17 cellular contexts compared by ENCODE assay signal in the genomic region with DNA sequence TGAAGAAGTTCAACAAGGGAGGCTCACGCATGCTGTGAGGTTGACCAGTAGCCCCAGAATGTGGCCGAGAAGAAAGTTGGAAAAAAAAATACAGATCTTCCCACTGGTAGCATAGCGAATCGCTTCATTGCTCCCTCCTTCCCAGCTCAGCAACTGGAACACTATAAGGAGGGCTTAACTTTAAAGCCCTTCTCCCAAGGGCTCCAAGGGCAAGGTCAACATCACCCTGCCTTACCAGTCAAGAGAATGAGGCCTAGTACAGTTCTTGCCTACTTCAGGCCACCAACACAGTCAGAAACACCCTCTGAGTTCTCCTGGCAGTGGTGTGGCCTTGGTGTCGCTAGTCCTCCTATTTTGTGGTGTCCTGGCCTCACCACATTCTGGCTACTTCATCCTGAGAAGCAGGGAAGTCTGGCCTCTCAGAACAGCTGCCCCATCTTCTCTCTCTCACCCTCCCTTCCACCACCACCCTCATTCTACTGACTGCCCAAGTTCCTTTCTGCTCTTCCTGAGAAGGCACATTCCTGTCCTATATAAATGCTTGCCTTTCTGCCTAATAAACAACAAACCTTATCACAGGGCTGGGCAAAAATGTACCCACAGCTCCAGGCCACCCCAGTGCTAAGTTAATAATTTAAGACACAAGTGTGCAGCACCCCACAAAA. TPM values are rescaled to one million over a fixed set of nuclear protein-coding genes. Genes with fewer than 3 reads are reported as not detected.
A peak's percentile ranks its signal among the peaks of the same experiment; 100 is the strongest.
DNase-seq lines count a peak whose midpoint lies in the region; ATAC-seq, FAIRE-seq and TF ChIP-seq lines count a peak whose summit lies in the region.
"Had no signal": no experiment of that assay in that cellular context is flagged by ENCODE, and none has a peak within 500 bp of the region (broad histone marks: within the 10 kb centered on the region; RNA-seq: fewer than 3 reads in every experiment).

No MANE protein-coding gene starts in this region.

- no peaks in the 10 kb centered on the region for H3K36me3 ChIP-seq in adrenal gland (replicated peaks in 1 of 2)
- H3K36me3 ChIP-seq in HepG2 (replicated peaks in 1 of 2; ENCODE audit: control insufficient read depth in 1 of 2, insufficient read depth in 2 of 2, low read length in 2 of 2) = no peaks in the 10 kb centered on the region
- no peaks in the 10 kb centered on the region for H3K36me3 ChIP-seq in smooth muscle cell (ENCODE audit: low read depth)
- no peaks in the 10 kb centered on the region for H3K36me3 ChIP-seq in brain microvascular endothelial cell (replicated peaks)
- H3K36me3 ChIP-seq: prostate gland had no signal

- FAIRE-seq in HepG2 (lab: Jason Lieb, UNC) = no peak

- H3K4me2 ChIP-seq in HepG2 (ENCODE audit: low read depth, low read length) (no peak overlapping the region), smooth muscle cell (peak overlapping the region; percentile 56)

- TF ChIP-seq POLR2A in adrenal gland (IDR thresholded peaks at IDR 0.05) = no peak
- TF ChIP-seq POLR2A in HepG2 (IDR thresholded peaks at IDR 0.05; ENCODE audit: insufficient read depth in 1 of 2, low read depth in 2 of 2, low read length in 2 of 2) = no peak

- H2AFZ ChIP-seq in HepG2 (ENCODE audit: low read length) (no peak overlapping the region), smooth muscle cell (ENCODE audit: low read depth) (no peak overlapping the region)

- no peaks in the 10 kb centered on the region for H3K79me2 ChIP-seq in HepG2 (ENCODE audit: insufficient read depth, low read length)
- H3K79me2 ChIP-seq in smooth muscle cell (ENCODE audit: low read depth) = no peaks in the 10 kb centered on the region

- TF ChIP-seq EP300 in HepG2 (IDR thresholded peaks at IDR 0.05; ENCODE audit: low read depth in 2 of 2, low read length in 2 of 2) (no peak), HepG2 (CRISPR knock-in tag; IDR thresholded peaks at IDR 0.05; ENCODE audit: borderline replicate concordance) (no peak)

- H3K4me1 ChIP-seq in adrenal gland (replicated peaks in 1 of 2) (peaks cover 0 to 34% of the 10 kb centered on the region in 2 donors), HepG2 (ENCODE audit: insufficient read depth, low read length) (peaks cover 7% of the 10 kb centered on the region; the same call in 1 of the 2 replicates), smooth muscle cell (ENCODE audit: low read depth) (peaks cover 10% of the 10 kb centered on the region)
- H3K4me1 ChIP-seq: prostate gland had no signal

- in situ Hi-C loops in HepG2 (cut with HindIII; ENCODE audit: extremely low pct_ligation_motif_present, low pct_unique_long_range_greater_than_20kb) = no loop called here
- in situ Hi-C loops in brain microvascular endothelial cell (cut with HindIII; ENCODE audit: low pct_ligation_motif_present, low sequenced_read_pairs) = no loop called here

- H4K20me1 ChIP-seq in HepG2 (ENCODE audit: insufficient read depth, low read length) (no peaks in the 10 kb centered on the region), smooth muscle cell (ENCODE audit: low read depth) (no peaks in the 10 kb centered on the region)

- H3K9ac ChIP-seq in HepG2 (ENCODE audit: insufficient read depth, low read depth, low read length) = no peak overlapping the region
- no peak overlapping the region for H3K9ac ChIP-seq in smooth muscle cell (ENCODE audit: low read depth)

- DNase-seq in H4 (ENCODE audit: low spot score) = peak; percentile 32
- DNase-seq in adrenal gland = no peak
- DNase-seq in HepG2 (ENCODE audit: low spot score) = no peak
- DNase-seq in smooth muscle cell (lab: John Stamatoyannopoulos, UW; ENCODE audit: unreplicated experiment) = no peak
- DNase-seq in brain microvascular endothelial cell = no peak
- DNase-seq in NCI-H526 (lab: John Stamatoyannopoulos, UW) = no peak
- DNase-seq: DMS79 treated with DMSO at 0.1 percent for 48 hours; immature natural killer cell; midbrain; NCI-H1930; NCI-H510A treated with DMSO at 0.1 percent for 48 hours; stimulated activated CD4-positive, alpha-beta T cell treated with anti-CD3 and anti-CD28 coated beads, Interleukin-15, amount 100 ng/mL, for 24 hours had no signal

- no peak for TF ChIP-seq CTCF in adrenal gland (IDR thresholded peaks at IDR 0.05)
- no peak for TF ChIP-seq CTCF in HepG2 (CRISPR knock-in tag; IDR thresholded peaks at IDR 0.05)
- TF ChIP-seq CTCF in smooth muscle cell (IDR thresholded peaks at IDR 0.05; ENCODE audit: borderline replicate concordance, insufficient read depth, poor library complexity, severe bottlenecking) = no peak
- no peak for TF ChIP-seq CTCF in brain microvascular endothelial cell (IDR thresholded peaks at IDR 0.05; ENCODE audit: low read depth, low read length, missing control alignments)

- 0 out of 2 replicates have a peak, but pooled peaks have one; percentile 11 for TF ChIP-seq RAD21 in HepG2 (CRISPR knock-in tag; IDR thresholded peaks at IDR 0.05)

- intact Hi-C loops in adrenal gland (cut with DNase I) = no loop called here
- intact Hi-C loops in HepG2 (cut with micrococcal nuclease; ENCODE audit: unreplicated experiment) = no loop called here

- POLR2A ChIA-PET in HepG2 (lab: Yijun Ruan, JAX) = interaction anchor here (1.0 to 2.3 kb wide), 3 partner anchors 8 to 38 kb away, joined by 4 to 14 read pairs (median 6); a partner anchor contains a TSS

- CTCF ChIA-PET in HepG2 (lab: Yijun Ruan, JAX; ENCODE audit: low intra/inter-chr PET ratio, low total read pairs) = interaction anchor here (1.3 kb wide), 1 partner anchor 72 kb away, joined by 5 read pairs; no protein-coding TSS in a partner anchor

- H3K9me3 ChIP-seq in adrenal gland (replicated peaks in 1 of 3) (no peaks in the 10 kb centered on the region), HepG2 (ENCODE audit: low read length) (no peaks in the 10 kb centered on the region), smooth muscle cell (replicated peaks; ENCODE audit: low read depth) (no peaks in the 10 kb centered on the region)
- H3K9me3 ChIP-seq: prostate gland had no signal

- no peak overlapping the region for H3K4me3 ChIP-seq in adrenal gland
- H3K4me3 ChIP-seq in HepG2 (replicated peaks in 1 of 3; ENCODE audit: insufficient read depth in 1 of 3, low read depth in 2 of 3, low read length in 3 of 3) = no peak overlapping the region
- H3K4me3 ChIP-seq in smooth muscle cell = no peak overlapping the region
- no peak overlapping the region for H3K4me3 ChIP-seq in brain microvascular endothelial cell (ENCODE audit: low read depth, low read length)
- H3K4me3 ChIP-seq: prostate gland, SK-N-MC had no signal

- no TSS peak for BruUV-seq in HepG2 (replicated peaks; lab: Mats Ljungman, UMichigan)

- H3K27ac ChIP-seq in adrenal gland = peak overlapping the region in 3 of 5 donors; percentile 0 to 34 (median 28)
- H3K27ac ChIP-seq in HepG2 (ENCODE audit: extremely low read length, insufficient read depth, low read length) = no peak overlapping the region
- H3K27ac ChIP-seq in smooth muscle cell (ENCODE audit: low read depth) = peak overlapping the region; percentile 77
- H3K27ac ChIP-seq in brain microvascular endothelial cell = no peak overlapping the region
- H3K27ac ChIP-seq: prostate gland, SK-N-MC, VCaP had no signal

- no peaks in the 10 kb centered on the region for H3K27me3 ChIP-seq in adrenal gland
- no peaks in the 10 kb centered on the region for H3K27me3 ChIP-seq in HepG2 (ENCODE audit: control insufficient read depth in 1 of 2, insufficient read depth in 2 of 2, low read length in 2 of 2)
- no peaks in the 10 kb centered on the region for H3K27me3 ChIP-seq in smooth muscle cell (ENCODE audit: low read depth)
- H3K27me3 ChIP-seq in brain microvascular endothelial cell (replicated peaks) = no peaks in the 10 kb centered on the region

- H3F3A ChIP-seq in smooth muscle cell (ENCODE audit: low read depth) = peaks cover 28% of the 10 kb centered on the region

- ATAC-seq in HepG2 = peak; percentile 1; the same call in 2 of the 3 replicates
- no peak for ATAC-seq in GM18870 (IDR thresholded peaks at IDR 0.05; ENCODE audit: unreplicated experiment)
- no peak for ATAC-seq in GM18867 (IDR thresholded peaks at IDR 0.05; ENCODE audit: unreplicated experiment)

- WGBS in adrenal gland, 4 donors = 82 to 86% (median 83%) methylated on average over 5 of the region's 5 CpGs
- 53% methylated on average over 5 of the region's 5 CpGs for WGBS in HepG2 (ENCODE audit: low lambda C conversion rate)
- WGBS in smooth muscle cell (ENCODE audit: low lambda C conversion rate) = 86% methylated on average over 5 of the region's 5 CpGs

RNA-seq across cellular contexts. Expression of a gene that starts 14.6 kb away (rescaled TPM):
- total RNA-seq in H4 (2014; rRNA removed; shearing (Covaris generic)) = 106 and 132 TPM in 2 replicates
- total RNA-seq in adrenal gland (100 to 1,000 TPM in 7 of 8 donors, 10 to 100 TPM in 1; 79.9 to 150 (median 125) TPM), HepG2 (2016; rRNA removed; fragmentation: Illumina TruSeq; extraction: Trizol) (216 and 230 TPM in 2 replicates), smooth muscle cell (88.8 and 93.8 TPM in 2 replicates)
- polyA plus RNA-seq in adrenal gland (100 to 1,000 TPM; 109 to 179 (median 168) TPM), HepG2 (2011; rRNA removed) (559 and 589 TPM in 2 replicates), smooth muscle cell (55.9 and 69.3 TPM in 2 replicates)
- 92.0 and 105 TPM in 2 replicates for total RNA-seq in HepG2 (2016; cell fraction: cytosol; rRNA removed; fragmentation: Illumina TruSeq; extraction: Trizol; ENCODE audit: low read depth)
- total RNA-seq in HepG2 (2016; cell fraction: insoluble cytoplasmic fraction; rRNA removed; fragmentation: Illumina TruSeq; extraction: Trizol) = 222 and 225 TPM in 2 replicates
- total RNA-seq in HepG2 (2016; cell fraction: membrane; rRNA removed; fragmentation: Illumina TruSeq; extraction: Trizol) = 260 and 273 TPM in 2 replicates
- total RNA-seq in HepG2 (2016; cell fraction: nucleus; rRNA removed; fragmentation: Illumina TruSeq; extraction: Trizol) = 197 and 215 TPM in 2 replicates
- polyA plus RNA-seq in HepG2 (2011; cell fraction: cytosol; rRNA removed) = 516 and 523 TPM in 2 replicates
- polyA plus RNA-seq in HepG2 (2011; cell fraction: nucleus; rRNA removed) = 726 and 748 TPM in 2 replicates
- 375 and 450 TPM in 2 replicates for polyA plus RNA-seq in HepG2 (2012)
- polyA plus RNA-seq in HepG2 (2016; cell fraction: cytosol; fragmentation: Illumina TruSeq; extraction: Trizol; ENCODE audit: low read depth) = 179 and 202 TPM in 2 replicates
- polyA plus RNA-seq in HepG2 (2016; cell fraction: insoluble cytoplasmic fraction; fragmentation: Illumina TruSeq; extraction: Trizol; ENCODE audit: low read depth) = 319 and 338 TPM in 2 replicates
- polyA plus RNA-seq in HepG2 (2016; cell fraction: membrane; fragmentation: Illumina TruSeq; extraction: Trizol; ENCODE audit: low read depth) = 363 and 438 TPM in 2 replicates
- 462 and 464 TPM in 2 replicates for polyA plus RNA-seq in HepG2 (2016; cell fraction: nucleus; fragmentation: Illumina TruSeq; extraction: Trizol; ENCODE audit: insufficient read depth, low read depth)
- 284 and 598 TPM in 2 replicates for polyA minus RNA-seq in HepG2 (2011; rRNA and poly(A)+ RNA removed; ENCODE audit: low replicate concordance)
- 252 and 275 TPM in 2 replicates for polyA minus RNA-seq in HepG2 (2011; cell fraction: cytosol; rRNA and poly(A)+ RNA removed)
- 335 and 404 TPM in 2 replicates for polyA minus RNA-seq in HepG2 (2011; cell fraction: nucleus; rRNA and poly(A)+ RNA removed)

RNA-seq across cellular contexts. Expression of a gene that starts 34.2 kb away (rescaled TPM):
- 13.6 and 13.9 TPM in 2 replicates for total RNA-seq in H4 (2014; rRNA removed; shearing (Covaris generic))
- 10 to 100 TPM in 7 of 8 donors, 1 to 10 TPM in 1; 7.3 to 30.5 (median 20.7) TPM for total RNA-seq in adrenal gland
- polyA plus RNA-seq in adrenal gland = 10 to 100 TPM in 1 of 3 donors, 1 to 10 TPM in 2; 4.0 to 10.1 (median 6.5) TPM
- total RNA-seq in HepG2 (2016; rRNA removed; fragmentation: Illumina TruSeq; extraction: Trizol) = 0.07 and 0.13 TPM in 2 replicates
- not detected in 2 replicates for total RNA-seq in HepG2 (2016; cell fraction: cytosol; rRNA removed; fragmentation: Illumina TruSeq; extraction: Trizol; ENCODE audit: low read depth)
- 0.17 TPM in 1 of 2 replicates, not detected in the other for total RNA-seq in HepG2 (2016; cell fraction: insoluble cytoplasmic fraction; rRNA removed; fragmentation: Illumina TruSeq; extraction: Trizol)
- total RNA-seq in HepG2 (2016; cell fraction: membrane; rRNA removed; fragmentation: Illumina TruSeq; extraction: Trizol) = 0.10 and 0.15 TPM in 2 replicates
- 0.38 TPM in 1 of 2 replicates, not detected in the other for total RNA-seq in HepG2 (2016; cell fraction: nucleus; rRNA removed; fragmentation: Illumina TruSeq; extraction: Trizol)
- 0.63 and 1.1 TPM in 2 replicates for polyA plus RNA-seq in HepG2 (2011; rRNA removed)
- polyA plus RNA-seq in HepG2 (2011; cell fraction: cytosol; rRNA removed) = 0.94 and 1.3 TPM in 2 replicates
- polyA plus RNA-seq in HepG2 (2011; cell fraction: nucleus; rRNA removed) = 2.3 and 2.5 TPM in 2 replicates
- 1.3 and 1.7 TPM in 2 replicates for polyA plus RNA-seq in HepG2 (2012)
- not detected in 2 replicates for polyA plus RNA-seq in HepG2 (2016; cell fraction: cytosol; fragmentation: Illumina TruSeq; extraction: Trizol; ENCODE audit: low read depth)
- polyA plus RNA-seq in HepG2 (2016; cell fraction: insoluble cytoplasmic fraction; fragmentation: Illumina TruSeq; extraction: Trizol; ENCODE audit: low read depth) = 0.19 and 0.40 TPM in 2 replicates
- 0.23 and 0.27 TPM in 2 replicates for polyA plus RNA-seq in HepG2 (2016; cell fraction: membrane; fragmentation: Illumina TruSeq; extraction: Trizol; ENCODE audit: low read depth)
- polyA plus RNA-seq in HepG2 (2016; cell fraction: nucleus; fragmentation: Illumina TruSeq; extraction: Trizol; ENCODE audit: insufficient read depth, low read depth) = not detected in 2 replicates
- polyA minus RNA-seq in HepG2 (2011; rRNA and poly(A)+ RNA removed; ENCODE audit: low replicate concordance) = 1.2 and 3.2 TPM in 2 replicates
- polyA minus RNA-seq in HepG2 (2011; cell fraction: cytosol; rRNA and poly(A)+ RNA removed) = 0.44 TPM in 1 of 2 replicates, not detected in the other
- polyA minus RNA-seq in HepG2 (2011; cell fraction: nucleus; rRNA and poly(A)+ RNA removed) = 0.50 and 0.90 TPM in 2 replicates
- total RNA-seq in smooth muscle cell = 10.3 and 18.5 TPM in 2 replicates
- polyA plus RNA-seq in smooth muscle cell = 10.0 and 14.1 TPM in 2 replicates

RNA-seq across cellular contexts. Expression of a gene that starts 48.6 kb away (rescaled TPM):
- total RNA-seq in H4 (2014; rRNA removed; shearing (Covaris generic)) = 130 and 189 TPM in 2 replicates
- total RNA-seq in adrenal gland = 100 to 1,000 TPM in 4 of 8 donors, 10 to 100 TPM in 4; 58.3 to 390 (median 102) TPM
- 100 to 1,000 TPM in 2 of 3 donors, 10 to 100 TPM in 1; 66.0 to 337 (median 256) TPM for polyA plus RNA-seq in adrenal gland
- total RNA-seq in HepG2 (2016; rRNA removed; fragmentation: Illumina TruSeq; extraction: Trizol) = 329 and 420 TPM in 2 replicates
- 142 and 155 TPM in 2 replicates for total RNA-seq in HepG2 (2016; cell fraction: cytosol; rRNA removed; fragmentation: Illumina TruSeq; extraction: Trizol; ENCODE audit: low read depth)
- total RNA-seq in HepG2 (2016; cell fraction: insoluble cytoplasmic fraction; rRNA removed; fragmentation: Illumina TruSeq; extraction: Trizol) = 341 and 464 TPM in 2 replicates
- total RNA-seq in HepG2 (2016; cell fraction: membrane; rRNA removed; fragmentation: Illumina TruSeq; extraction: Trizol) = 156 and 160 TPM in 2 replicates
- total RNA-seq in HepG2 (2016; cell fraction: nucleus; rRNA removed; fragmentation: Illumina TruSeq; extraction: Trizol) = 109 and 136 TPM in 2 replicates
- 118 and 123 TPM in 2 replicates for polyA plus RNA-seq in HepG2 (2011; rRNA removed)
- polyA plus RNA-seq in HepG2 (2011; cell fraction: cytosol; rRNA removed) = 96.8 and 121 TPM in 2 replicates
- polyA plus RNA-seq in HepG2 (2011; cell fraction: nucleus; rRNA removed) = 57.8 and 65.3 TPM in 2 replicates
- polyA plus RNA-seq in HepG2 (2012) = 191 and 236 TPM in 2 replicates
- polyA plus RNA-seq in HepG2 (2016; cell fraction: cytosol; fragmentation: Illumina TruSeq; extraction: Trizol; ENCODE audit: low read depth) = 177 and 226 TPM in 2 replicates
- 443 and 518 TPM in 2 replicates for polyA plus RNA-seq in HepG2 (2016; cell fraction: insoluble cytoplasmic fraction; fragmentation: Illumina TruSeq; extraction: Trizol; ENCODE audit: low read depth)
- 154 and 175 TPM in 2 replicates for polyA plus RNA-seq in HepG2 (2016; cell fraction: membrane; fragmentation: Illumina TruSeq; extraction: Trizol; ENCODE audit: low read depth)
- 256 and 271 TPM in 2 replicates for polyA plus RNA-seq in HepG2 (2016; cell fraction: nucleus; fragmentation: Illumina TruSeq; extraction: Trizol; ENCODE audit: insufficient read depth, low read depth)
- 17.7 and 30.4 TPM in 2 replicates for polyA minus RNA-seq in HepG2 (2011; rRNA and poly(A)+ RNA removed; ENCODE audit: low replicate concordance)
- polyA minus RNA-seq in HepG2 (2011; cell fraction: cytosol; rRNA and poly(A)+ RNA removed) = 72.9 and 76.8 TPM in 2 replicates
- polyA minus RNA-seq in HepG2 (2011; cell fraction: nucleus; rRNA and poly(A)+ RNA removed) = 33.7 and 36.6 TPM in 2 replicates
- 85.8 and 220 TPM in 2 replicates for total RNA-seq in smooth muscle cell
- 274 and 296 TPM in 2 replicates for polyA plus RNA-seq in smooth muscle cell

RNA-seq across cellular contexts. Expression of a gene that starts 55.3 kb away (rescaled TPM):
- total RNA-seq in H4 (2014; rRNA removed; shearing (Covaris generic)) = 268 and 298 TPM in 2 replicates
- 100 to 1,000 TPM in 4 of 8 donors, 10 to 100 TPM in 4; 55.7 to 161 (median 97.8) TPM for total RNA-seq in adrenal gland
- 10 to 100 TPM; 15.5 to 65.2 (median 17.0) TPM for polyA plus RNA-seq in adrenal gland
- total RNA-seq in HepG2 (2016; rRNA removed; fragmentation: Illumina TruSeq; extraction: Trizol) = 1.6 and 5.2 TPM in 2 replicates
- total RNA-seq in HepG2 (2016; cell fraction: cytosol; rRNA removed; fragmentation: Illumina TruSeq; extraction: Trizol; ENCODE audit: low read depth) = 0.20 and 0.44 TPM in 2 replicates
- total RNA-seq in HepG2 (2016; cell fraction: insoluble cytoplasmic fraction; rRNA removed; fragmentation: Illumina TruSeq; extraction: Trizol) = 2.1 and 5.2 TPM in 2 replicates
- 0.71 and 0.79 TPM in 2 replicates for total RNA-seq in HepG2 (2016; cell fraction: membrane; rRNA removed; fragmentation: Illumina TruSeq; extraction: Trizol)
- 4.6 and 5.5 TPM in 2 replicates for total RNA-seq in HepG2 (2016; cell fraction: nucleus; rRNA removed; fragmentation: Illumina TruSeq; extraction: Trizol)
- 9.8 and 11.3 TPM in 2 replicates for polyA plus RNA-seq in HepG2 (2011; rRNA removed)
- 5.8 and 6.5 TPM in 2 replicates for polyA plus RNA-seq in HepG2 (2011; cell fraction: cytosol; rRNA removed)
- polyA plus RNA-seq in HepG2 (2011; cell fraction: nucleus; rRNA removed) = 25.6 and 29.7 TPM in 2 replicates
- polyA plus RNA-seq in HepG2 (2012) = 4.8 and 11.1 TPM in 2 replicates
- polyA plus RNA-seq in HepG2 (2016; cell fraction: cytosol; fragmentation: Illumina TruSeq; extraction: Trizol; ENCODE audit: low read depth) = 0.14 and 0.26 TPM in 2 replicates
- polyA plus RNA-seq in HepG2 (2016; cell fraction: insoluble cytoplasmic fraction; fragmentation: Illumina TruSeq; extraction: Trizol; ENCODE audit: low read depth) = 1.7 and 2.1 TPM in 2 replicates
- 0.27 and 0.44 TPM in 2 replicates for polyA plus RNA-seq in HepG2 (2016; cell fraction: membrane; fragmentation: Illumina TruSeq; extraction: Trizol; ENCODE audit: low read depth)
- 9.4 and 10.2 TPM in 2 replicates for polyA plus RNA-seq in HepG2 (2016; cell fraction: nucleus; fragmentation: Illumina TruSeq; extraction: Trizol; ENCODE audit: insufficient read depth, low read depth)
- 1.4 and 12.3 TPM in 2 replicates for polyA minus RNA-seq in HepG2 (2011; rRNA and poly(A)+ RNA removed; ENCODE audit: low replicate concordance)
- 2.5 and 3.8 TPM in 2 replicates for polyA minus RNA-seq in HepG2 (2011; cell fraction: cytosol; rRNA and poly(A)+ RNA removed)
- 4.5 and 4.8 TPM in 2 replicates for polyA minus RNA-seq in HepG2 (2011; cell fraction: nucleus; rRNA and poly(A)+ RNA removed)
- total RNA-seq in smooth muscle cell = 444 and 491 TPM in 2 replicates
- polyA plus RNA-seq in smooth muscle cell = 52.3 and 58.1 TPM in 2 replicates
- polyA plus RNA-seq: immature natural killer cell had no signal

Comparison
In these comparisons a context has a peak if more than half of its experiments do, and no peak if none do; other contexts are left out.
1. H3K27ac ChIP-seq: peak in adrenal gland (3 of 5) and smooth muscle cell (single experiment); none in HepG2 (single experiment) and brain microvascular endothelial cell (single experiment).